In genomic region chr17:50527155-50527762, GRCh38 we compare ENCODE assay signal across 1 cellular context.
TF ChIP-seq lines count a peak whose summit lies in the region.

No MANE protein-coding gene starts in this region.

TF ChIP-seq in GM23338, 12 proteins besides CTCF, POLR2A, EP300 and RAD21 (continued from another document):
- no peak for TF ChIP-seq ZNF462 (CRISPR knock-in tag; IDR thresholded peaks at IDR 0.05)
- TF ChIP-seq CREB1 (CRISPR knock-in tag; IDR thresholded peaks at IDR 0.05; ENCODE audit: low read depth): no peak
- TF ChIP-seq EZH2phosphoT487 (IDR thresholded peaks at IDR 0.05; ENCODE audit: unreplicated experiment): no peak
